11 cellular contexts compared by ENCODE assay signal in the genomic region with DNA sequence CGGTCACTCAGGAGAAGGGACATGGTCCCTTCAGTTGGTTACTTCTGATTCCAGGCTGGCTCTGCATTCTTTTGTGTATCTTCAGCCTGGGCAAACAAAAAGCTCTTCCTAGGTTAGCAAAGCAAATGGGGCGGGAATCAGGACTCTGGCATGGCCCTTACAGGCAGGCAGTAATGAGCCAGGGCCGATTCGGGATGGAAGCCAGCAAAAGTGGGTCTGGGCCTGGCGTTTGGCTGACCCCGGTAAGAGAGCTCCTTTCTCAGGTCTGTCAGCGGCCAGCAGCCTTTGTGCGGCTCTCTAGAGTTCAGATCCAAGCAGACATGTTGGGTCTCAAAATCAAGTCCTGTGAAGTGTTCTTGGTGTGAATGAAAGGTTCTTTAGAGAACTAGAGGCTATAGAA.
DNase-seq lines count a peak whose midpoint lies in the region; ATAC-seq and TF ChIP-seq lines count a peak whose summit lies in the region.
"Had no signal": no experiment of that assay in that cellular context is flagged by ENCODE, and none has a peak within 500 bp of the region (broad histone marks: within the 10 kb centered on the region; RNA-seq: fewer than 3 reads in every experiment).

No MANE protein-coding gene starts in this region.

- H3K27me3 Mint-ChIP-seq in nephron (ENCODE audit: low read depth), result no peaks in the 10 kb centered on the region

- H2AFZ ChIP-seq in mammary epithelial cell (ENCODE audit: low read depth, low read length), result no peak overlapping the region

- H3K79me2 ChIP-seq in mammary epithelial cell (ENCODE audit: insufficient read depth, low read length), result peaks cover 30% of the 10 kb centered on the region

- no peaks in the 10 kb centered on the region for H3K9me3 ChIP-seq in breast epithelium
- H3K9me3 ChIP-seq in mammary epithelial cell (replicated peaks; ENCODE audit: insufficient read depth, low read length), result no peaks in the 10 kb centered on the region
- no peaks in the 10 kb centered on the region for H3K9me3 ChIP-seq in uterus
- H3K9me3 ChIP-seq: ovary, transverse colon had no signal

- H3K36me3 ChIP-seq in breast epithelium, result peaks cover 15% of the 10 kb centered on the region
- H3K36me3 ChIP-seq in mammary epithelial cell (ENCODE audit: insufficient read depth, low read length), result peaks cover 48% of the 10 kb centered on the region
- no peaks in the 10 kb centered on the region for H3K36me3 ChIP-seq in uterus
- H3K36me3 ChIP-seq: ovary had no signal

- no peak for TF ChIP-seq CTCF in breast epithelium (IDR thresholded peaks at IDR 0.05)
- TF ChIP-seq CTCF in mammary epithelial cell (conservative IDR thresholded peaks at IDR 0.05 in 1 of 2, IDR thresholded peaks at IDR 0.05 in 1 of 2; ENCODE audit: extremely low read depth in 1 of 2, insufficient read depth in 1 of 2, low read depth in 1 of 2, low read length in 2 of 2), result no peak
- no peak for TF ChIP-seq CTCF in nephron (IDR thresholded peaks at IDR 0.05; ENCODE audit: unreplicated experiment in 3 of 3)
- no peak for TF ChIP-seq CTCF in uterus (IDR thresholded peaks at IDR 0.05)

- peaks cover 82% of the 10 kb centered on the region for H3K36me3 Mint-ChIP-seq in nephron (ENCODE audit: low read depth)

- BruUV-seq in mammary epithelial cell (replicated peaks; lab: Mats Ljungman, UMichigan), result no TSS peak

- dilution Hi-C loops in mammary epithelial cell (cut with HindIII; ENCODE audit: low sequenced_read_pairs), result no loop called here

- peak overlapping the region; percentile 14 to 76 (median 51) for H3K27ac Mint-ChIP-seq in nephron

- no peak overlapping the region for H3K4me2 ChIP-seq in mammary epithelial cell (ENCODE audit: insufficient read depth, low read depth, low read length)

- WGBS in mammary epithelial cell (ENCODE audit: low coverage, missing lambda C conversion rate), result 99% methylated on average over 8 of the region's 8 CpGs

- H3K27ac ChIP-seq in breast epithelium (peak overlapping the region; percentile 32 to 36), mammary epithelial cell (ENCODE audit: insufficient read depth, low read depth, low read length) (no peak overlapping the region), uterus (peak overlapping the region; percentile 43 to 56)
- H3K27ac ChIP-seq: ovary had no signal

- H3K27me3 ChIP-seq in breast epithelium, result no peaks in the 10 kb centered on the region
- H3K27me3 ChIP-seq in mammary epithelial cell (ENCODE audit: insufficient read depth, low read length), result no peaks in the 10 kb centered on the region
- no peaks in the 10 kb centered on the region for H3K27me3 ChIP-seq in uterus
- H3K27me3 ChIP-seq: ovary, transverse colon had no signal

- intact Hi-C loops in breast epithelium (cut with DNase I; ENCODE audit: low total_unique reads) (no loop called here), mammary epithelial cell (cut with micrococcal nuclease) (no loop called here), head of caudate nucleus (cut with DNase I) (no loop called here), uterus (cut with DNase I; ENCODE audit: low total_unique reads) (no loop called here)

- H3K4me1 ChIP-seq in breast epithelium (no peaks in the 10 kb centered on the region), mammary epithelial cell (ENCODE audit: insufficient read depth, low read length) (peaks cover 12% of the 10 kb centered on the region), uterus (peaks cover 0 to 4% of the 10 kb centered on the region in 2 donors)

- CTCF ChIA-PET in mammary epithelial cell (lab: Charles Lee; ENCODE audit: low non-redundant PET), result no interaction called here

- peaks cover 41% of the 10 kb centered on the region for H3K4me1 Mint-ChIP-seq in nephron

- no peak overlapping the region for H3K4me3 Mint-ChIP-seq in nephron

- in situ Hi-C loops in mammary epithelial cell (cut with MboI; ENCODE audit: low sequenced_read_pairs in 2 of 2), result no loop called here

- H4K20me1 ChIP-seq in mammary epithelial cell (ENCODE audit: insufficient read depth, low read length), result no peaks in the 10 kb centered on the region

- H3K9ac ChIP-seq in mammary epithelial cell (ENCODE audit: insufficient read depth, low read length), result no peak overlapping the region

- no peak overlapping the region for H3K4me3 ChIP-seq in breast epithelium
- no peak overlapping the region for H3K4me3 ChIP-seq in mammary epithelial cell (replicated peaks in 1 of 3; ENCODE audit: insufficient read depth in 1 of 3, low read depth in 2 of 3, low read length in 3 of 3)
- H3K4me3 ChIP-seq in uterus, result no peak overlapping the region
- H3K4me3 ChIP-seq: ovary, transverse colon had no signal

- H3K9me3 Mint-ChIP-seq in nephron, result no peaks in the 10 kb centered on the region

- ATAC-seq in GM18909 (IDR thresholded peaks at IDR 0.05; ENCODE audit: poor library complexity, unreplicated experiment), result no peak
- no peak for ATAC-seq in HG02970 (IDR thresholded peaks at IDR 0.05; ENCODE audit: low FRiP score, unreplicated experiment)
- no peak for ATAC-seq in HG03095 (IDR thresholded peaks at IDR 0.05; ENCODE audit: unreplicated experiment)

- no peak for DNase-seq in breast epithelium (ENCODE audit: low spot score in 2 of 2)
- no peak for DNase-seq in mammary epithelial cell
- peak in 34 of 42 donors; percentile 21 to 83 (median 56) for DNase-seq in head of caudate nucleus
- DNase-seq in uterus, result no peak
- DNase-seq: cortex of kidney, ovary, transverse colon had no signal

- TF ChIP-seq POLR2A in breast epithelium (IDR thresholded peaks at IDR 0.05), result no peak
- no peak for TF ChIP-seq POLR2A in uterus (IDR thresholded peaks at IDR 0.05)

Comparison
In these comparisons a context has a peak if more than half of its experiments do, and no peak if none do; other contexts are left out.
1. DNase-seq: peak in head of caudate nucleus (34 of 42); none in breast epithelium (0 of 2), mammary epithelial cell (single experiment) and uterus (0 of 2).